ENCODE assay signal across 1 cellular context in the genomic region with DNA sequence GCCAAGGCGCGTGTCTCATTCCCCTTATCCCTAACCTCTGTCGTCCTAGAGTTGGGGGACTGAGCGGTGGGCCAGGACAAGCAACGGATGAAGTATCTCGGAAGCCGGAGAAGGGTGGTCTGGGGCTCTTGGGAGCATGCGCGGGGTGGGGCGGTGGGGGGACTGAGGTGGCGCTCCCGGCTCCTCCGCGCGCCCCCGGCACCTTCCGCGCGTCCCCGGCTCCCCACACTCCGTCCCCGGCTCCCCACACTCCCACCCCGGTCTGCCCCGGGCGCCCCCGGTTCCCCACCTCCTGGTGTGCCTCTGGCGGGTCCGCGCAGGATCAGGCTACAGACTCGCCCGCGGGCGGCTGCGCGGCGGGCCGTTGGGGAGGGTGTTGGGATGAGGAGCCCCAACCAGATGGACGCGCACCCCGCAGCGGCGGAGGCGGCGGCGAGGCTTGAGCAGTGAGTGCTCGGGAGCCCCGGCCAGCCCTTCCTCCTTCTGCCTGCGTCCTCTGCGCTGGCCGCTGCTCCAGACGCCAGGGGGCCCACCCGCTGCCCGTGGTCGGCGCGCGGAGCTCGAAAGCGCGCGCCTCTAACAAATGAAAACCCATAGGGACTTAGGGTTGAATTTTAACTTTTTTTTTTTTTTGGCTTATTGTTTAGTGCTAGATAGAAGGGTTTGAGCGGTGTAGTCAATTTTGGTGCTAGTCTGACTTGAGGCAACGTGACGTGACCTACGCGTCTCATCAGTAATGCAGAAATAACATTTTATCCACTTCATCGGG.
TF ChIP-seq lines count a peak whose summit lies in the region.

No MANE protein-coding gene starts in this region.

TF ChIP-seq in H1, 55 proteins besides CTCF, POLR2A, EP300 and RAD21 (continued from another document):
- TF ChIP-seq KDM4A (IDR thresholded peaks at IDR 0.05; ENCODE audit: low read depth, low read length, severe bottlenecking), result peak; percentile 96
- TF ChIP-seq TBP (IDR thresholded peaks at IDR 0.05; ENCODE audit: low read depth, low read length), result peak; percentile 31; the same call in 1 of the 2 replicates
- TF ChIP-seq KDM1A (IDR thresholded peaks at IDR 0.05; ENCODE audit: borderline replicate concordance, low read length), result 0 out of 2 replicates have a peak, but pooled peaks have one; percentile 37
- TF ChIP-seq ASH2L (IDR thresholded peaks at IDR 0.05; ENCODE audit: low read length), result peak; percentile 94
- no peak for TF ChIP-seq SIX5 (IDR thresholded peaks at IDR 0.05; ENCODE audit: low read depth, low read length)
- peak; percentile 72; the same call in 1 of the 2 replicates for TF ChIP-seq RBBP5 (IDR thresholded peaks at IDR 0.05; ENCODE audit: borderline replicate concordance, low read depth, low read length)
- peak; percentile 47 for TF ChIP-seq NRF1 (IDR thresholded peaks at IDR 0.05; ENCODE audit: low read depth, low read length)
- TF ChIP-seq, protein P1, sequence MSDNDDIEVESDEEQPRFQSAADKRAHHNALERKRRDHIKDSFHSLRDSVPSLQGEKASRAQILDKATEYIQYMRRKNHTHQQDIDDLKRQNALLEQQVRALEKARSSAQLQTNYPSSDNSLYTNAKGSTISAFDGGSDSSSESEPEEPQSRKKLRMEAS (IDR thresholded peaks at IDR 0.05), result peak; percentile 52; the same call in 1 of the 2 replicates
- no peak for TF ChIP-seq RFX5 (IDR thresholded peaks at IDR 0.05; ENCODE audit: borderline replicate concordance, low read depth, low read length)
